ENCODE assay signal across 23 cellular contexts in the genomic region with DNA sequence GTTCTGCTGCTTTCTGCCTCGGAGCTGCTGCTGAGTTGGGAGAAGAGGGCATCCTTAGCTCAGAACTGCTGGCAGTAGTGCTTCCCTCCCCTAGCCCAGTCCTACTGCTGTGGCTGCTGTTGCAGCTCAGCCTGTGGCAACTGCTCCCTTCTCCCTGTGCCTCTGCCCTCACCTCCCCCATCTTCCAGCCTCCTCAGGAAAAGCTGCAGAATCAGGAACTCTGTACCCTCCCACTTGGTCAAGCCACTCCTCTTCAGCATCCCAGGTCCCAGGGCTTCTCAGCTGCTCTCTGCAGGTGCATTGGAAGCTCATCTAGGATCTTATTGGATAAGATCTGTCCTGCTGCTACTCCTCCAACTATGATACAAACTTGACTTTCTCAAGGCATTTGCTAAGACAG.
"Had no signal": no experiment of that assay in that cellular context is flagged by ENCODE, and none has a peak within 500 bp of the region (broad histone marks: within the 10 kb centered on the region; RNA-seq: fewer than 3 reads in every experiment).

No MANE protein-coding gene starts in this region.

- H3K36me3 Mint-ChIP-seq: activated naive CD8-positive, alpha-beta T cell treated with anti-CD3 and anti-CD28 coated beads, Interleukin-2, amount 10 ng/mL, durations not matched to agents 7 days and 5 days; memory B cell; stimulated activated memory B cell treated with anti-CD40 and anti-IgM and Interleukin-4, amounts not matched to agents 10 μg/mL and 1 μg/mL and 100 μg/mL, for 72 hours had no signal

- H3K27me3 Mint-ChIP-seq: activated B cell treated with CpG ODN at 0.5 μM for 24 hours; activated naive CD8-positive, alpha-beta T cell treated with anti-CD3 and anti-CD28 coated beads, Interleukin-2, amount 10 ng/mL, durations not matched to agents 7 days and 5 days; stimulated activated memory B cell treated with anti-CD40 and anti-IgM and Interleukin-4, amounts not matched to agents 10 μg/mL and 1 μg/mL and 100 μg/mL, for 72 hours had no signal

- H3K36me3 ChIP-seq: heart right ventricle, right lobe of liver, stomach, suprapubic skin, tibial nerve had no signal

- H3K27ac Mint-ChIP-seq: activated B cell treated with CpG ODN at 0.5 μM for 24 hours; activated naive CD4-positive, alpha-beta T cell treated with anti-CD3 and anti-CD28 coated beads for 36 hours; activated naive CD8-positive, alpha-beta T cell treated with anti-CD3 and anti-CD28 coated beads, Interleukin-2, amount 10 ng/mL, durations not matched to agents 7 days and 5 days; memory B cell; stimulated activated memory B cell treated with anti-CD40 and anti-IgM and Interleukin-4, amounts not matched to agents 10 μg/mL and 1 μg/mL and 100 μg/mL, for 72 hours had no signal

- H3K9me3 ChIP-seq: mucosa of descending colon, right lobe of liver, stomach, suprapubic skin, tibial nerve had no signal

- H3K4me3 Mint-ChIP-seq: activated B cell treated with CpG ODN at 0.5 μM for 24 hours; activated naive CD4-positive, alpha-beta T cell treated with anti-CD3 and anti-CD28 coated beads for 36 hours; activated naive CD8-positive, alpha-beta T cell treated with anti-CD3 and anti-CD28 coated beads, Interleukin-2, amount 10 ng/mL, durations not matched to agents 7 days and 5 days; memory B cell; stimulated activated memory B cell treated with anti-CD40 and anti-IgM and Interleukin-4, amounts not matched to agents 10 μg/mL and 1 μg/mL and 100 μg/mL, for 72 hours had no signal

- H3K4me1 Mint-ChIP-seq: activated B cell treated with CpG ODN at 0.5 μM for 24 hours; activated naive CD8-positive, alpha-beta T cell treated with anti-CD3 and anti-CD28 coated beads, Interleukin-2, amount 10 ng/mL, durations not matched to agents 7 days and 5 days; memory B cell; stimulated activated memory B cell treated with anti-CD40 and anti-IgM and Interleukin-4, amounts not matched to agents 10 μg/mL and 1 μg/mL and 100 μg/mL, for 72 hours had no signal

- H3K9me3 Mint-ChIP-seq: activated B cell treated with CpG ODN at 0.5 μM for 24 hours, memory B cell had no signal

- H3K4me1 ChIP-seq: heart right ventricle, right lobe of liver, stomach, suprapubic skin, tibial nerve had no signal

- H3K4me3 ChIP-seq: coronary artery, heart right ventricle, mucosa of descending colon, right lobe of liver, stomach, suprapubic skin, tibial nerve had no signal

- H3K27ac ChIP-seq: coronary artery, epithelial cell of prostate, heart right ventricle, right lobe of liver, stomach, suprapubic skin, tibial nerve had no signal

- ATAC-seq: heart right ventricle; left cardiac atrium; mucosa of descending colon; right lobe of liver; stimulated activated memory B cell treated with anti-CD40 and anti-IgM and Interleukin-4, amounts not matched to agents 10 μg/mL and 1 μg/mL and 100 μg/mL, for 72 hours had no signal

- DNase-seq: activated B cell treated with CpG ODN at 0.5 μM for 24 hours; activated CD4-positive, alpha-beta T cell treated with anti-CD3 and anti-CD28 coated beads for 4 hours; activated CD4-positive, alpha-beta T cell treated with anti-CD3 and anti-CD28 coated beads, Interleukin-2, amount 50 U/mL, for 48 hours; activated naive CD4-positive, alpha-beta T cell treated with anti-CD3 and anti-CD28 coated beads for 36 hours; activated naive CD8-positive, alpha-beta T cell treated with anti-CD3 and anti-CD28 coated beads, Interleukin-2, amount 10 ng/mL, durations not matched to agents 7 days and 5 days; activated T-cell treated with anti-CD3 and anti-CD28 coated beads, Interleukin-2, amount 50 U/mL, for 48 hours; amniotic stem cell; cerebellar nuclear complex; heart right ventricle; left cardiac atrium; mucosa of descending colon; occipital lobe; posterior cingulate gyrus; right lobe of liver; small intestine; stomach; T-helper 1 cell had no signal

- H3K27me3 ChIP-seq: right lobe of liver, stomach, suprapubic skin, tibial nerve had no signal
